1 cellular context compared by ENCODE assay signal in the genomic region with DNA sequence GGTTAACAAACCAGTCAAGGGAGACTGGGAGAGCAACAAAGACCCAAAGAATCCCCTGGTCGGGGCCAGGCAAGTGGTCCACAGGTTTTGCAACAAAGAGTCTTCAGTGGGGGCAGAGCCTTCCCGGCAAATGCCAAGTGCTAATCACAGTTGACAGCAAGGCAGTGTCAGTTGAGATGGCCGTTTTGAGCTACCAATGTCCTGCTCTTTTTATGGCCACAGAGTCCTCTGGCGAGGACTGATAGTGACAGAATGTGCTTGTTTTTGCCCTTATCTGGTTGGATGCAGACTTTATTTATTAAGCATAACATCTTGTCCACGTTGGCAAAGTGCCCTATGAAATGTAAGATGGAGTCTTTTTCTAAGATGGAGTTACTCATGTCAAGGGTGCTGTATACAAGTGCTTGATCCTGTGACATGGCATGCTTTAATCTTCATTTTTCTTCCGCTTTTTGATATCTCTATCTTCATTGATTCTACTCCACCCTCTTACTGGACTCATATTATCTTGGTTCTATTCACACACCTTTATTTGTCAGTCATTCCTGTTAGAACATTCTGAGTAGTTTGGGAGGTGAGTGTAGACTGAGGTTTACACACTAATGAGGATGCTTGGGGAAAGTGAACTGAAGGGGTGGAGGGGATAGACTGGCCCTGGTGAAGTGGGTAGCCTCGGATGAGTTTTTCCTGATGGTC.
TF ChIP-seq lines count a peak whose summit lies in the region.

No MANE protein-coding gene starts in this region.

TF ChIP-seq in K562, 482 proteins besides CTCF, POLR2A, EP300 and RAD21 (continues in another document):
- TF ChIP-seq XRCC4 (IDR thresholded peaks at IDR 0.05; ENCODE audit: extremely low read depth, insufficient read depth, insufficient read length) = no peak
- TF ChIP-seq PPARD (CRISPR knock-in tag; IDR thresholded peaks at IDR 0.05) = peak; percentile 100
- no peak for TF ChIP-seq POLR2B (IDR thresholded peaks at IDR 0.05; ENCODE audit: low read depth, partially characterized antibody)
- no peak for TF ChIP-seq RUNX1 (IDR thresholded peaks at IDR 0.05; ENCODE audit: low read depth)
- peak; percentile 100 for TF ChIP-seq IFI16 (CRISPR knock-in tag; IDR thresholded peaks at IDR 0.05)
- no peak for TF ChIP-seq KAT2B (IDR thresholded peaks at IDR 0.05; ENCODE audit: low read depth, low read length)
- TF ChIP-seq PTBP1 (IDR thresholded peaks at IDR 0.05; ENCODE audit: low read depth, low read length) = no peak
- TF ChIP-seq KLF10 (CRISPR knock-in tag; IDR thresholded peaks at IDR 0.05) = peak; percentile 98
- TF ChIP-seq, protein P1, sequence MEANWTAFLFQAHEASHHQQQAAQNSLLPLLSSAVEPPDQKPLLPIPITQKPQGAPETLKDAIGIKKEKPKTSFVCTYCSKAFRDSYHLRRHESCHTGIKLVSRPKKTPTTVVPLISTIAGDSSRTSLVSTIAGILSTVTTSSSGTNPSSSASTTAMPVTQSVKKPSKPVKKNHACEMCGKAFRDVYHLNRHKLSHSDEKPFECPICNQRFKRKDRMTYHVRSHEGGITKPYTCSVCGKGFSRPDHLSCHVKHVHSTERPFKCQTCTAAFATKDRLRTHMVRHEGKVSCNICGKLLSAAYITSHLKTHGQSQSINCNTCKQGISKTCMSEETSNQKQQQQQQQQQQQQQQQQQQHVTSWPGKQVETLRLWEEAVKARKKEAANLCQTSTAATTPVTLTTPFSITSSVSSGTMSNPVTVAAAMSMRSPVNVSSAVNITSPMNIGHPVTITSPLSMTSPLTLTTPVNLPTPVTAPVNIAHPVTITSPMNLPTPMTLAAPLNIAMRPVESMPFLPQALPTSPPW (CRISPR knock-in tag; IDR thresholded peaks at IDR 0.05) = peak; percentile 99
- TF ChIP-seq PKNOX1 (IDR thresholded peaks at IDR 0.05) = peak; percentile 74
- TF ChIP-seq ELK1 (CRISPR knock-in tag; IDR thresholded peaks at IDR 0.05) = no peak
- TF ChIP-seq DACH1 (IDR thresholded peaks at IDR 0.05; ENCODE audit: partially characterized antibody) = peak; percentile 74
- TF ChIP-seq ZNF384 (IDR thresholded peaks at IDR 0.05; ENCODE audit: low read depth, low read length) = peak; percentile 45; the same call in 1 of the 2 replicates
- no peak for TF ChIP-seq ZNF124 (CRISPR knock-in tag; IDR thresholded peaks at IDR 0.05)
- TF ChIP-seq, protein P2, sequence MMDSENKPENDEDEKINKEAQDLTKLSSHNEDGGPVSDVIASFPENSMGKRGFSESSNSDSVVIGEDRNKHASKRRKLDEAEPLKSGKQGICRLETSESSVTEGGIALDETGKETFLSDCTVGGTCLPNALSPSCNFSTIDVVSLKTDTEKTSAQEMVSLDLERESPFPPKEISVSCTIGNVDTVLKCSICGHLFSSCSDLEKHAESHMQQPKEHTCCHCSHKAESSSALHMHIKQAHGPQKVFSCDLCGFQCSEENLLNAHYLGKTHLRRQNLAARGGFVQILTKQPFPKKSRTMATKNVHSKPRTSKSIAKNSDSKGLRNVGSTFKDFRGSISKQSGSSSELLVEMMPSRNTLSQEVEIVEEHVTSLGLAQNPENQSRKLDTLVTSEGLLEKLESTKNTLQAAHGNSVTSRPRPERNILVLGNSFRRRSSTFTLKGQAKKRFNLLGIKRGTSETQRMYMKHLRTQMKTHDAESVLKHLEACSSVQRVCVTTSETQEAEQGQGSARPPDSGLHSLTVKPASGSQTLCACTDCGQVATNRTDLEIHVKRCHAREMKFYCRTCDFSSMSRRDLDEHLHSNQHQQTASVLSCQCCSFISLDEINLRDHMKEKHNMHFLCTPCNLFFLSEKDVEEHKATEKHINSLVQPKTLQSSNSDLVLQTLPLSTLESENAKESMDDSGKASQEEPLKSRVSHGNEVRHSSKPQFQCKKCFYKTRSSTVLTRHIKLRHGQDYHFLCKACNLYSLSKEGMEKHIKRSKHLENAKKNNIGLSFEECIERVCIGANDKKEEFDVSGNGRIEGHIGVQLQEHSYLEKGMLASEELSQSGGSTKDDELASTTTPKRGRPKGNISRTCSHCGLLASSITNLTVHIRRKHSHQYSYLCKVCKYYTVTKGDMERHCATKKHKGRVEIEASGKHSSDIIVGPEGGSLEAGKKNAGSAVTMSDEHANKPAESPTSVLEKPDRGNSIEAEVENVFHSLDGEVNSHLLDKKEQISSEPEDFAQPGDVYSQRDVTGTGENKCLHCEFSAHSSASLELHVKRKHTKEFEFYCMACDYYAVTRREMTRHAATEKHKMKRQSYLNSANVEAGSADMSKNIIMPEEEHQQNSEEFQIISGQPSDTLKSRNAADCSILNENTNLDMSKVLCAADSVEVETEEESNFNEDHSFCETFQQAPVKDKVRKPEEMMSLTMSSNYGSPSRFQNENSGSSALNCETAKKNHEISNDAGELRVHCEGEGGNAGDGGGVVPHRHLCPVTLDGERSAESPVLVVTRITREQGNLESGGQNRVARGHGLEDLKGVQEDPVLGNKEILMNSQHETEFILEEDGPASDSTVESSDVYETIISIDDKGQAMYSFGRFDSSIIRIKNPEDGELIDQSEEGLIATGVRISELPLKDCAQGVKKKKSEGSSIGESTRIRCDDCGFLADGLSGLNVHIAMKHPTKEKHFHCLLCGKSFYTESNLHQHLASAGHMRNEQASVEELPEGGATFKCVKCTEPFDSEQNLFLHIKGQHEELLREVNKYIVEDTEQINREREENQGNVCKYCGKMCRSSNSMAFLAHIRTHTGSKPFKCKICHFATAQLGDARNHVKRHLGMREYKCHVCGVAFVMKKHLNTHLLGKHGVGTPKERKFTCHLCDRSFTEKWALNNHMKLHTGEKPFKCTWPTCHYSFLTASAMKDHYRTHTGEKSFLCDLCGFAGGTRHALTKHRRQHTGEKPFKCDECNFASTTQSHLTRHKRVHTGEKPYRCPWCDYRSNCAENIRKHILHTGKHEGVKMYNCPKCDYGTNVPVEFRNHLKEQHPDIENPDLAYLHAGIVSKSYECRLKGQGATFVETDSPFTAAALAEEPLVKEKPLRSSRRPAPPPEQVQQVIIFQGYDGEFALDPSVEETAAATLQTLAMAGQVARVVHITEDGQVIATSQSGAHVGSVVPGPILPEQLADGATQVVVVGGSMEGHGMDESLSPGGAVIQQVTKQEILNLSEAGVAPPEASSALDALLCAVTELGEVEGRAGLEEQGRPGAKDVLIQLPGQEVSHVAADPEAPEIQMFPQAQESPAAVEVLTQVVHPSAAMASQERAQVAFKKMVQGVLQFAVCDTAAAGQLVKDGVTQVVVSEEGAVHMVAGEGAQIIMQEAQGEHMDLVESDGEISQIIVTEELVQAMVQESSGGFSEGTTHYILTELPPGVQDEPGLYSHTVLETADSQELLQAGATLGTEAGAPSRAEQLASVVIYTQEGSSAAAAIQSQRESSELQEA (IDR thresholded peaks at IDR 0.05; ENCODE audit: low read depth) = no peak
- TF ChIP-seq HES1 (IDR thresholded peaks at IDR 0.05; ENCODE audit: low read depth) = no peak
- no peak for TF ChIP-seq GTF2B (IDR thresholded peaks at IDR 0.05; ENCODE audit: extremely low read depth, insufficient read length)
- TF ChIP-seq, protein P3, sequence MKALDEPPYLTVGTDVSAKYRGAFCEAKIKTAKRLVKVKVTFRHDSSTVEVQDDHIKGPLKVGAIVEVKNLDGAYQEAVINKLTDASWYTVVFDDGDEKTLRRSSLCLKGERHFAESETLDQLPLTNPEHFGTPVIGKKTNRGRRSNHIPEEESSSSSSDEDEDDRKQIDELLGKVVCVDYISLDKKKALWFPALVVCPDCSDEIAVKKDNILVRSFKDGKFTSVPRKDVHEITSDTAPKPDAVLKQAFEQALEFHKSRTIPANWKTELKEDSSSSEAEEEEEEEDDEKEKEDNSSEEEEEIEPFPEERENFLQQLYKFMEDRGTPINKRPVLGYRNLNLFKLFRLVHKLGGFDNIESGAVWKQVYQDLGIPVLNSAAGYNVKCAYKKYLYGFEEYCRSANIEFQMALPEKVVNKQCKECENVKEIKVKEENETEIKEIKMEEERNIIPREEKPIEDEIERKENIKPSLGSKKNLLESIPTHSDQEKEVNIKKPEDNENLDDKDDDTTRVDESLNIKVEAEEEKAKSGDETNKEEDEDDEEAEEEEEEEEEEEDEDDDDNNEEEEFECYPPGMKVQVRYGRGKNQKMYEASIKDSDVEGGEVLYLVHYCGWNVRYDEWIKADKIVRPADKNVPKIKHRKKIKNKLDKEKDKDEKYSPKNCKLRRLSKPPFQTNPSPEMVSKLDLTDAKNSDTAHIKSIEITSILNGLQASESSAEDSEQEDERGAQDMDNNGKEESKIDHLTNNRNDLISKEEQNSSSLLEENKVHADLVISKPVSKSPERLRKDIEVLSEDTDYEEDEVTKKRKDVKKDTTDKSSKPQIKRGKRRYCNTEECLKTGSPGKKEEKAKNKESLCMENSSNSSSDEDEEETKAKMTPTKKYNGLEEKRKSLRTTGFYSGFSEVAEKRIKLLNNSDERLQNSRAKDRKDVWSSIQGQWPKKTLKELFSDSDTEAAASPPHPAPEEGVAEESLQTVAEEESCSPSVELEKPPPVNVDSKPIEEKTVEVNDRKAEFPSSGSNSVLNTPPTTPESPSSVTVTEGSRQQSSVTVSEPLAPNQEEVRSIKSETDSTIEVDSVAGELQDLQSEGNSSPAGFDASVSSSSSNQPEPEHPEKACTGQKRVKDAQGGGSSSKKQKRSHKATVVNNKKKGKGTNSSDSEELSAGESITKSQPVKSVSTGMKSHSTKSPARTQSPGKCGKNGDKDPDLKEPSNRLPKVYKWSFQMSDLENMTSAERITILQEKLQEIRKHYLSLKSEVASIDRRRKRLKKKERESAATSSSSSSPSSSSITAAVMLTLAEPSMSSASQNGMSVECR (CRISPR knock-in tag; IDR thresholded peaks at IDR 0.05) = no peak
- TF ChIP-seq POLR2AphosphoS5 (IDR thresholded peaks at IDR 0.05; ENCODE audit: control insufficient read depth, insufficient read depth, low read depth, low read length) = peak; percentile 97
- TF ChIP-seq RBM14 (IDR thresholded peaks at IDR 0.05; ENCODE audit: borderline replicate concordance, insufficient read depth, low read depth, low read length) = no peak
- TF ChIP-seq, protein P4, sequence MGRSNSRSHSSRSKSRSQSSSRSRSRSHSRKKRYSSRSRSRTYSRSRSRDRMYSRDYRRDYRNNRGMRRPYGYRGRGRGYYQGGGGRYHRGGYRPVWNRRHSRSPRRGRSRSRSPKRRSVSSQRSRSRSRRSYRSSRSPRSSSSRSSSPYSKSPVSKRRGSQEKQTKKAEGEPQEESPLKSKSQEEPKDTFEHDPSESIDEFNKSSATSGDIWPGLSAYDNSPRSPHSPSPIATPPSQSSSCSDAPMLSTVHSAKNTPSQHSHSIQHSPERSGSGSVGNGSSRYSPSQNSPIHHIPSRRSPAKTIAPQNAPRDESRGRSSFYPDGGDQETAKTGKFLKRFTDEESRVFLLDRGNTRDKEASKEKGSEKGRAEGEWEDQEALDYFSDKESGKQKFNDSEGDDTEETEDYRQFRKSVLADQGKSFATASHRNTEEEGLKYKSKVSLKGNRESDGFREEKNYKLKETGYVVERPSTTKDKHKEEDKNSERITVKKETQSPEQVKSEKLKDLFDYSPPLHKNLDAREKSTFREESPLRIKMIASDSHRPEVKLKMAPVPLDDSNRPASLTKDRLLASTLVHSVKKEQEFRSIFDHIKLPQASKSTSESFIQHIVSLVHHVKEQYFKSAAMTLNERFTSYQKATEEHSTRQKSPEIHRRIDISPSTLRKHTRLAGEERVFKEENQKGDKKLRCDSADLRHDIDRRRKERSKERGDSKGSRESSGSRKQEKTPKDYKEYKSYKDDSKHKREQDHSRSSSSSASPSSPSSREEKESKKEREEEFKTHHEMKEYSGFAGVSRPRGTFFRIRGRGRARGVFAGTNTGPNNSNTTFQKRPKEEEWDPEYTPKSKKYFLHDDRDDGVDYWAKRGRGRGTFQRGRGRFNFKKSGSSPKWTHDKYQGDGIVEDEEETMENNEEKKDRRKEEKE (IDR thresholded peaks at IDR 0.05; ENCODE audit: borderline replicate concordance in 1 of 2, control insufficient read depth in 1 of 2, low read depth in 2 of 2, low read length in 1 of 2) = no peak; a peak in 1 of 4 replicates
- peak; percentile 100 for TF ChIP-seq PYGO2 (tag; IDR thresholded peaks at IDR 0.05)
- TF ChIP-seq ATF1 (CRISPR knock-in tag; IDR thresholded peaks at IDR 0.05) = no peak
- peak; percentile 96 for TF ChIP-seq ATF1 (tag; IDR thresholded peaks at IDR 0.05)
- TF ChIP-seq MTA2 (IDR thresholded peaks at IDR 0.05; ENCODE audit: low read depth) = peak; percentile 96
- TF ChIP-seq TAF15 (IDR thresholded peaks at IDR 0.05; ENCODE audit: low read depth, low read length) = no peak
- TF ChIP-seq SNRNP70 (optimal IDR thresholded peaks at IDR 0.05; ENCODE audit: low read depth, low read length) = no peak
- no peak for TF ChIP-seq ASH1L (IDR thresholded peaks at IDR 0.05; ENCODE audit: borderline replicate concordance, low read depth, partially characterized antibody)
- peak; percentile 83 for TF ChIP-seq ELF1 (tag; IDR thresholded peaks at IDR 0.05)
- TF ChIP-seq NR4A1 (CRISPR knock-in tag; IDR thresholded peaks at IDR 0.05) = peak; percentile 100
- peak; percentile 100 for TF ChIP-seq NR4A1 (tag; IDR thresholded peaks at IDR 0.05)
- peak; percentile 96 for TF ChIP-seq POLR2H (tag; IDR thresholded peaks at IDR 0.05; ENCODE audit: low read depth)
- TF ChIP-seq NBN (IDR thresholded peaks at IDR 0.05; ENCODE audit: low read depth) = peak; percentile 77; the same call in 1 of the 2 replicates
- peak; percentile 100 for TF ChIP-seq ZNF79 (CRISPR knock-in tag; IDR thresholded peaks at IDR 0.05; ENCODE audit: low read depth)
- no peak for TF ChIP-seq NFATC3 (IDR thresholded peaks at IDR 0.05)
- TF ChIP-seq ZNF311 (CRISPR knock-in tag; IDR thresholded peaks at IDR 0.05) = peak; percentile 100
- TF ChIP-seq ZNF589 (CRISPR knock-in tag; IDR thresholded peaks at IDR 0.05; ENCODE audit: low read depth) = peak; percentile 100
